In the genomic region with DNA sequence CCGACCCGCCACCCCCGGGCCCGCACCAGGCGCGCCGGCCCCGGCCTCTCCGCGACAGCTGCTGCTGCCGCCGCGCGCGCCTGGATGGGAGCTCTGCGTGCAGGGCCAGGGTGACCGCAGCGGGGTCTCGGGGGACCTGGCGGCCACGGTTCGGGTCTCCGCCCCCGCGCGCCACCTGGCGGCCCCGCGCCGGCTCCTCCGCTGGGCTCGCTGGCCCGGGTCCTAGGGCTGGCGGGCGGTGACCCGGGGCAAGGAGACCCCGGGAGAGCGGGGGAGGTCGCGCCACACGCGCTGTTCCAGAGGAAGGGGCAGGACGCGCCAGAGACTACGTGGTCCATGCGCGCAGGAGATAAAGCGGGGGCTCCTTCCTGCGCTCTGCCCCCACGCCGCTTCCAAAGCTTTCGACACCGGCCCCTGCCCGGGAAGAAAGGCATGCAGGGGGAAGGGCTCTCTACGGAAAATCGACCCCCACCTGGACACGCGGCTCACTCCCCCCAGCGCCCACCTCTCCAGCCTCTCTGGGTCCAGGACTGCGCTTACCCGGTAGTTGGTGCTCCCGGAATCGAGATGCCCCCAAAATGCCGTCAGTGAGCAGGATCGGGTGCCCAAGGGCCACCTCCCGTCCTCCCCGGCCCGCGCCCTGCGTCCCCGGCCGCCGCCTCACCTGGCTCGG, we compare ENCODE assay signal across 1 cellular context.
TF ChIP-seq lines count a peak whose summit lies in the region.

No MANE protein-coding gene starts in this region.

TF ChIP-seq in HepG2, 621 proteins besides CTCF, POLR2A, EP300 and RAD21 (continued from another document):
- TF ChIP-seq, protein P1, sequence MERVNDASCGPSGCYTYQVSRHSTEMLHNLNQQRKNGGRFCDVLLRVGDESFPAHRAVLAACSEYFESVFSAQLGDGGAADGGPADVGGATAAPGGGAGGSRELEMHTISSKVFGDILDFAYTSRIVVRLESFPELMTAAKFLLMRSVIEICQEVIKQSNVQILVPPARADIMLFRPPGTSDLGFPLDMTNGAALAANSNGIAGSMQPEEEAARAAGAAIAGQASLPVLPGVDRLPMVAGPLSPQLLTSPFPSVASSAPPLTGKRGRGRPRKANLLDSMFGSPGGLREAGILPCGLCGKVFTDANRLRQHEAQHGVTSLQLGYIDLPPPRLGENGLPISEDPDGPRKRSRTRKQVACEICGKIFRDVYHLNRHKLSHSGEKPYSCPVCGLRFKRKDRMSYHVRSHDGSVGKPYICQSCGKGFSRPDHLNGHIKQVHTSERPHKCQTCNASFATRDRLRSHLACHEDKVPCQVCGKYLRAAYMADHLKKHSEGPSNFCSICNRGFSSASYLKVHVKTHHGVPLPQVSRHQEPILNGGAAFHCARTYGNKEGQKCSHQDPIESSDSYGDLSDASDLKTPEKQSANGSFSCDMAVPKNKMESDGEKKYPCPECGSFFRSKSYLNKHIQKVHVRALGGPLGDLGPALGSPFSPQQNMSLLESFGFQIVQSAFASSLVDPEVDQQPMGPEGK (CRISPR knock-in tag; IDR thresholded peaks at IDR 0.05) = peak; percentile 33; the same call in 1 of the 2 replicates
- TF ChIP-seq RARG (CRISPR knock-in tag; IDR thresholded peaks at IDR 0.05; ENCODE audit: low read depth) = no peak
- 0 out of 2 replicates have a peak, but pooled peaks have one; percentile 17 for TF ChIP-seq SP2 (CRISPR knock-in tag; IDR thresholded peaks at IDR 0.05)
TF ChIP-seq in HepG2: peak in this region for 80.
